In genomic region chr5:54753034-54753433, GRCh38 we compare ENCODE assay signal across 9 cellular contexts.
A peak's percentile ranks its signal among the peaks of the same experiment; 100 is the strongest.
DNase-seq lines count a peak whose midpoint lies in the region; ATAC-seq and TF ChIP-seq lines count a peak whose summit lies in the region.
"Had no signal": no experiment of that assay in that cellular context is flagged by ENCODE, and none has a peak within 500 bp of the region (broad histone marks: within the 10 kb centered on the region; RNA-seq: fewer than 3 reads in every experiment).

No MANE protein-coding gene starts in this region.

- WGBS in sigmoid colon, 2 donors = 23 to 30% methylated on average over 4 of the region's 4 CpGs

- DNase-seq in A172 (ENCODE audit: low spot score) (peak; percentile 18), sigmoid colon (no peak), DMS 273 treated with DMSO at 0.1 percent for 48 hours (lab: John Stamatoyannopoulos, UW) (no peak)
- DNase-seq in activated CD4-positive, alpha-beta memory T cell treated with anti-CD3 and anti-CD28 coated beads for 36 hours = peak; percentile 46
- DNase-seq in stimulated activated effector memory CD8-positive, alpha-beta T cell treated with anti-CD3 and anti-CD28 coated beads, Interleukin-12 subunit alpha, Interleukin-12 subunit beta, amount 100 ng/mL, for 72 hours (ENCODE audit: low spot score in 2 of 2) = no peak
- no peak for DNase-seq in activated T-cell treated with anti-CD3 and anti-CD28 coated beads, Interleukin-2, amount 50 U/mL, for 48 hours
- DNase-seq: upper lobe of left lung had no signal

- no peaks in the 10 kb centered on the region for H3K9me3 ChIP-seq in sigmoid colon
- H3K9me3 ChIP-seq: upper lobe of left lung had no signal

- H3K27ac ChIP-seq in sigmoid colon = no peak overlapping the region
- H3K27ac ChIP-seq: upper lobe of left lung had no signal

- intact Hi-C loops in activated CD4-positive, alpha-beta memory T cell treated with anti-CD3 and anti-CD28 coated beads for 36 hours (cut with micrococcal nuclease) = loop anchor here (1.0 to 2.0 kb wide), 2 partner anchors 33 to 36 kb away; no protein-coding TSS in a partner anchor
- intact Hi-C loops in sigmoid colon (cut with DNase I) = no loop called here

- H3K4me3 Mint-ChIP-seq in activated CD4-positive, alpha-beta memory T cell treated with anti-CD3 and anti-CD28 coated beads for 36 hours = no peak overlapping the region
- H3K4me3 Mint-ChIP-seq in stimulated activated effector memory CD8-positive, alpha-beta T cell treated with anti-CD3 and anti-CD28 coated beads, Interleukin-12 subunit alpha, Interleukin-12 subunit beta, amount 100 ng/mL, for 72 hours = no peak overlapping the region

- no peak for TF ChIP-seq EP300 in sigmoid colon (IDR thresholded peaks at IDR 0.05)

- H3K36me3 Mint-ChIP-seq in activated CD4-positive, alpha-beta memory T cell treated with anti-CD3 and anti-CD28 coated beads for 36 hours = no peaks in the 10 kb centered on the region
- H3K36me3 Mint-ChIP-seq in stimulated activated effector memory CD8-positive, alpha-beta T cell treated with anti-CD3 and anti-CD28 coated beads, Interleukin-12 subunit alpha, Interleukin-12 subunit beta, amount 100 ng/mL, for 72 hours = no peaks in the 10 kb centered on the region

- H3K36me3 ChIP-seq in sigmoid colon = no peaks in the 10 kb centered on the region
- H3K36me3 ChIP-seq: upper lobe of left lung had no signal

- no peaks in the 10 kb centered on the region for H3K27me3 Mint-ChIP-seq in activated CD4-positive, alpha-beta memory T cell treated with anti-CD3 and anti-CD28 coated beads for 36 hours

- no peak overlapping the region for H3K27ac Mint-ChIP-seq in activated CD4-positive, alpha-beta memory T cell treated with anti-CD3 and anti-CD28 coated beads for 36 hours
- no peak overlapping the region for H3K27ac Mint-ChIP-seq in stimulated activated effector memory CD8-positive, alpha-beta T cell treated with anti-CD3 and anti-CD28 coated beads, Interleukin-12 subunit alpha, Interleukin-12 subunit beta, amount 100 ng/mL, for 72 hours

- POLR2A ChIA-PET in activated CD4-positive, alpha-beta memory T cell treated with anti-CD3 and anti-CD28 coated beads for 36 hours (lab: Charles Lee) = interaction anchor here (0.6 kb wide), 1 partner anchor 442 kb away, joined by 3 read pairs; no protein-coding TSS in a partner anchor

- peaks cover 28% of the 10 kb centered on the region for H3K4me1 Mint-ChIP-seq in activated CD4-positive, alpha-beta memory T cell treated with anti-CD3 and anti-CD28 coated beads for 36 hours (ENCODE audit: low read depth)
- H3K4me1 Mint-ChIP-seq in stimulated activated effector memory CD8-positive, alpha-beta T cell treated with anti-CD3 and anti-CD28 coated beads, Interleukin-12 subunit alpha, Interleukin-12 subunit beta, amount 100 ng/mL, for 72 hours = peaks cover 20% of the 10 kb centered on the region

- no peaks in the 10 kb centered on the region for H3K27me3 ChIP-seq in sigmoid colon
- H3K27me3 ChIP-seq: upper lobe of left lung had no signal

- TF ChIP-seq CTCF in sigmoid colon (IDR thresholded peaks at IDR 0.05) = no peak

- ATAC-seq in GM19035 (IDR thresholded peaks at IDR 0.05; ENCODE audit: unreplicated experiment) (peak; percentile 71), HG03139 (IDR thresholded peaks at IDR 0.05; ENCODE audit: unreplicated experiment) (peak; percentile 96)
- peak; percentile 70 for ATAC-seq in stimulated activated effector memory CD8-positive, alpha-beta T cell treated with anti-CD3 and anti-CD28 coated beads, Interleukin-12 subunit alpha, Interleukin-12 subunit beta, amount 100 ng/mL, for 72 hours

- peaks cover 0 to 6% (median 0%) of the 10 kb centered on the region in 4 donors for H3K4me1 ChIP-seq in sigmoid colon

- CTCF ChIA-PET in activated CD4-positive, alpha-beta memory T cell treated with anti-CD3 and anti-CD28 coated beads for 36 hours (lab: Charles Lee) = interaction anchor here (1.2 kb wide), 1 partner anchor 236 kb away, joined by 3 read pairs; the partner anchor contains the start of gene SNX18

- no peak for TF ChIP-seq POLR2A in sigmoid colon (IDR thresholded peaks at IDR 0.05)

- no peaks in the 10 kb centered on the region for H3K9me3 Mint-ChIP-seq in activated CD4-positive, alpha-beta memory T cell treated with anti-CD3 and anti-CD28 coated beads for 36 hours
- H3K9me3 Mint-ChIP-seq in stimulated activated effector memory CD8-positive, alpha-beta T cell treated with anti-CD3 and anti-CD28 coated beads, Interleukin-12 subunit alpha, Interleukin-12 subunit beta, amount 100 ng/mL, for 72 hours = peaks cover 4% of the 10 kb centered on the region

- H3K4me3 ChIP-seq in sigmoid colon = no peak overlapping the region
- H3K4me3 ChIP-seq: upper lobe of left lung had no signal

Comparison
In these comparisons a context has a peak if more than half of its experiments do, and no peak if none do; other contexts are left out.
1. DNase-seq: peak in A172 (single experiment) and activated CD4-positive, alpha-beta memory T cell treated with anti-CD3 and anti-CD28 coated beads for 36 hours (single experiment); none in stimulated activated effector memory CD8-positive, alpha-beta T cell treated with anti-CD3 and anti-CD28 coated beads, Interleukin-12 subunit alpha, Interleukin-12 subunit beta, amount 100 ng/mL, for 72 hours (0 of 2), sigmoid colon (single experiment), activated T-cell treated with anti-CD3 and anti-CD28 coated beads, Interleukin-2, amount 50 U/mL, for 48 hours (0 of 2) and DMS 273 treated with DMSO at 0.1 percent for 48 hours (single experiment).
2. Peak in every context shown above with its lines, with median percentiles within 50 percentile points of each other: ATAC-seq.